23 cellular contexts compared by ENCODE assay signal in genomic region chr3:139456391-139456790, GRCh38. TPM values are rescaled to one million over a fixed set of nuclear protein-coding genes. Genes with fewer than 3 reads are reported as not detected.
DNase-seq lines count a peak whose midpoint lies in the region; ATAC-seq, FAIRE-seq and TF ChIP-seq lines count a peak whose summit lies in the region.
"Had no signal": no experiment of that assay in that cellular context is flagged by ENCODE, and none has a peak within 500 bp of the region (broad histone marks: within the 10 kb centered on the region; RNA-seq: fewer than 3 reads in every experiment).

No MANE protein-coding gene starts in this region.

- 76 to 87% (median 79%) methylated on average over 4 of the region's 4 CpGs for WGBS in small intestine, 3 donors

- H3K36me3 Mint-ChIP-seq in GM23338 (ENCODE audit: low read depth), result no peaks in the 10 kb centered on the region
- no peaks in the 10 kb centered on the region for H3K36me3 Mint-ChIP-seq in activated naive CD4-positive, alpha-beta T cell treated with anti-CD3 and anti-CD28 coated beads for 36 hours (ENCODE audit: low read depth)
- H3K36me3 Mint-ChIP-seq: CD14-positive monocyte; CD8-positive, alpha-beta memory T cell had no signal

- ATAC-seq in GM23338 (no peak), PC-3 (peak; percentile 26; the same call in 1 of the 2 replicates)
- ATAC-seq in stimulated activated naive CD8-positive, alpha-beta T cell treated with anti-CD3 and anti-CD28 coated beads, Interleukin-15, amount 100 ng/mL, for 72 hours, result no peak

- intact Hi-C loops in PC-3 (cut with micrococcal nuclease), result no loop called here
- intact Hi-C loops in activated naive CD4-positive, alpha-beta T cell treated with anti-CD3 and anti-CD28 coated beads for 36 hours (cut with micrococcal nuclease), result no loop called here

- H3K27ac ChIP-seq in GM23338 (ENCODE audit: low read depth) (no peak overlapping the region), PC-3 (ENCODE audit: low read length) (no peak overlapping the region), epithelial cell of prostate (peak overlapping the region; percentile 25), small intestine (ENCODE audit: low read depth in 1 of 2, low read length in 1 of 2) (no peak overlapping the region)
- H3K27ac ChIP-seq: A549; BLaER1 treated with 17β-estradiol and CSF1 and Interleukin-3, amounts not matched to agents 10 nM and 100 nM had no signal

- DNase-seq in GM23338 (ENCODE audit: low spot score) (no peak), PC-3 (no peak), epithelial cell of prostate (ENCODE audit: low read depth, low spot score) (no peak), small intestine (peak; percentile 1), NCI-H526 (lab: John Stamatoyannopoulos, UW) (no peak)
- DNase-seq in stimulated activated naive CD8-positive, alpha-beta T cell treated with anti-CD3 and anti-CD28 coated beads, Interleukin-15, amount 100 ng/mL, for 72 hours, result no peak
- no peak for DNase-seq in activated naive CD4-positive, alpha-beta T cell treated with anti-CD3 and anti-CD28 coated beads for 36 hours
- DNase-seq: 8988T; ACHN; AML-193; BE2C; CD4-positive, alpha-beta T cell; CD8-positive, alpha-beta memory T cell; DMS153; HCEC 1CT had no signal

- H3K9me3 Mint-ChIP-seq in GM23338, result no peaks in the 10 kb centered on the region
- no peaks in the 10 kb centered on the region for H3K9me3 Mint-ChIP-seq in stimulated activated naive CD8-positive, alpha-beta T cell treated with anti-CD3 and anti-CD28 coated beads, Interleukin-15, amount 100 ng/mL, for 72 hours
- H3K9me3 Mint-ChIP-seq in activated naive CD4-positive, alpha-beta T cell treated with anti-CD3 and anti-CD28 coated beads for 36 hours, result no peaks in the 10 kb centered on the region
- H3K9me3 Mint-ChIP-seq: CD4-positive, alpha-beta T cell had no signal

- no TSS peak for BruUV-seq in PC-3 (replicated peaks; lab: Mats Ljungman, UMichigan)

- TF ChIP-seq CTCF in GM23338 (conservative IDR thresholded peaks at IDR 0.05; ENCODE audit: low read depth in 2 of 2), result no peak
- TF ChIP-seq CTCF in PC-3 (conservative IDR thresholded peaks at IDR 0.05; ENCODE audit: low read depth, low read length), result no peak

- H3K4me3 Mint-ChIP-seq in GM23338, result no peak overlapping the region
- H3K4me3 Mint-ChIP-seq in stimulated activated naive CD8-positive, alpha-beta T cell treated with anti-CD3 and anti-CD28 coated beads, Interleukin-15, amount 100 ng/mL, for 72 hours, result no peak overlapping the region
- no peak overlapping the region for H3K4me3 Mint-ChIP-seq in activated naive CD4-positive, alpha-beta T cell treated with anti-CD3 and anti-CD28 coated beads for 36 hours
- H3K4me3 Mint-ChIP-seq: CD14-positive monocyte; CD4-positive, alpha-beta T cell; CD8-positive, alpha-beta memory T cell had no signal

- H3K79me2 ChIP-seq in GM23338 (replicated peaks; ENCODE audit: insufficient read depth) (no peaks in the 10 kb centered on the region), PC-3 (ENCODE audit: low read length) (no peaks in the 10 kb centered on the region)

- H2AFZ ChIP-seq in GM23338, result no peak overlapping the region
- no peak overlapping the region for H2AFZ ChIP-seq in PC-3 (ENCODE audit: low read length)

- H3K9me2 ChIP-seq in GM23338 (ENCODE audit: insufficient read depth) (peaks cover 3% of the 10 kb centered on the region; the same call in 1 of the 2 replicates), PC-3 (replicated peaks; ENCODE audit: low read length) (no peaks in the 10 kb centered on the region)

- H3K4me1 ChIP-seq in GM23338 (ENCODE audit: insufficient read depth) (peaks cover 34% of the 10 kb centered on the region), PC-3 (ENCODE audit: insufficient read depth, low read length) (peaks cover 10% of the 10 kb centered on the region; the same call in 1 of the 2 replicates), small intestine (ENCODE audit: control insufficient read depth in 2 of 2, insufficient read depth in 1 of 2, low read depth in 1 of 2, low read length in 1 of 2) (peaks cover 0 to 8% of the 10 kb centered on the region in 2 donors)
- H3K4me1 ChIP-seq: A549, BE2C had no signal

- H3K9ac ChIP-seq in PC-3 (ENCODE audit: low read length), result no peak overlapping the region
- H3K9ac ChIP-seq: BLaER1 treated with 17β-estradiol and CSF1 and Interleukin-3, amounts not matched to agents 10 nM and 100 nM had no signal

- H3K4me2 ChIP-seq in GM23338 (peak overlapping the region; percentile 29), PC-3 (ENCODE audit: low read length) (no peak overlapping the region)
- H3K4me2 ChIP-seq: A549; BLaER1 treated with 17β-estradiol and CSF1 and Interleukin-3, amounts not matched to agents 10 nM and 100 nM had no signal

- H3F3A ChIP-seq in GM23338 (replicated peaks; ENCODE audit: low read depth), result no peaks in the 10 kb centered on the region
- H3F3A ChIP-seq in PC-3 (ENCODE audit: low read length, unreplicated experiment), result no peaks in the 10 kb centered on the region

- H4K20me1 ChIP-seq in GM23338 (replicated peaks; ENCODE audit: insufficient read depth) (no peaks in the 10 kb centered on the region), PC-3 (ENCODE audit: low read length) (no peaks in the 10 kb centered on the region)
- H4K20me1 ChIP-seq: BLaER1 treated with 17β-estradiol and CSF1 and Interleukin-3, amounts not matched to agents 10 nM and 100 nM had no signal

- peaks cover 4% of the 10 kb centered on the region for H3K27me3 Mint-ChIP-seq in GM23338 (ENCODE audit: insufficient read depth, low read depth, poor library complexity)
- no peaks in the 10 kb centered on the region for H3K27me3 Mint-ChIP-seq in stimulated activated naive CD8-positive, alpha-beta T cell treated with anti-CD3 and anti-CD28 coated beads, Interleukin-15, amount 100 ng/mL, for 72 hours
- no peaks in the 10 kb centered on the region for H3K27me3 Mint-ChIP-seq in activated naive CD4-positive, alpha-beta T cell treated with anti-CD3 and anti-CD28 coated beads for 36 hours (ENCODE audit: low read depth)
- H3K27me3 Mint-ChIP-seq: CD4-positive, alpha-beta T cell had no signal

- CTCF ChIA-PET in PC-3 (lab: Charles Lee), result no interaction called here
- CTCF ChIA-PET in activated naive CD4-positive, alpha-beta T cell treated with anti-CD3 and anti-CD28 coated beads for 36 hours (lab: Charles Lee), result no interaction called here

- H3K4me1 Mint-ChIP-seq in GM23338, result peaks cover 2% of the 10 kb centered on the region; the same call in 2 of the 3 replicates
- H3K4me1 Mint-ChIP-seq in stimulated activated naive CD8-positive, alpha-beta T cell treated with anti-CD3 and anti-CD28 coated beads, Interleukin-15, amount 100 ng/mL, for 72 hours, result no peaks in the 10 kb centered on the region
- H3K4me1 Mint-ChIP-seq in activated naive CD4-positive, alpha-beta T cell treated with anti-CD3 and anti-CD28 coated beads for 36 hours (ENCODE audit: low read depth), result no peaks in the 10 kb centered on the region
- H3K4me1 Mint-ChIP-seq: CD14-positive monocyte; CD8-positive, alpha-beta memory T cell had no signal

- no peaks in the 10 kb centered on the region for H3K36me3 ChIP-seq in GM23338 (ENCODE audit: insufficient read depth)
- H3K36me3 ChIP-seq in PC-3 (ENCODE audit: low read depth, low read length), result no peaks in the 10 kb centered on the region
- peaks cover 0 to 37% of the 10 kb centered on the region in 2 donors for H3K36me3 ChIP-seq in small intestine (ENCODE audit: control insufficient read depth in 2 of 2, insufficient read depth in 2 of 2, low read length in 2 of 2)
- H3K36me3 ChIP-seq: BE2C; BLaER1 treated with 17β-estradiol and CSF1 and Interleukin-3, amounts not matched to agents 10 nM and 100 nM had no signal

- no peak overlapping the region for H3K27ac Mint-ChIP-seq in GM23338
- H3K27ac Mint-ChIP-seq in stimulated activated naive CD8-positive, alpha-beta T cell treated with anti-CD3 and anti-CD28 coated beads, Interleukin-15, amount 100 ng/mL, for 72 hours, result no peak overlapping the region
- no peak overlapping the region for H3K27ac Mint-ChIP-seq in activated naive CD4-positive, alpha-beta T cell treated with anti-CD3 and anti-CD28 coated beads for 36 hours
- H3K27ac Mint-ChIP-seq: CD14-positive monocyte; CD4-positive, alpha-beta T cell; CD8-positive, alpha-beta memory T cell had no signal

- no peak for FAIRE-seq in small intestine (lab: Jason Lieb, UNC)
- FAIRE-seq: A549, D721Med, G401.6, GM12892 had no signal

- POLR2A ChIA-PET in PC-3 (lab: Charles Lee; ENCODE audit: unreplicated experiment), result interaction anchor here (0.6 kb wide), 1 partner anchor 1486 kb away, joined by 8 read pairs; no protein-coding TSS in a partner anchor

- H3K9me3 ChIP-seq in PC-3 (ENCODE audit: low read length) (no peaks in the 10 kb centered on the region), small intestine (ENCODE audit: control insufficient read depth, low read depth) (no peaks in the 10 kb centered on the region)
- H3K9me3 ChIP-seq: A549; BE2C; BLaER1 treated with 17β-estradiol and CSF1 and Interleukin-3, amounts not matched to agents 10 nM and 100 nM had no signal

- H3K4me3 ChIP-seq in GM23338 (no peak overlapping the region), PC-3 (ENCODE audit: low read length) (no peak overlapping the region), small intestine (ENCODE audit: low read depth in 1 of 2, low read length in 2 of 2) (no peak overlapping the region)
- H3K4me3 ChIP-seq: A549; BLaER1 treated with 17β-estradiol and CSF1 and Interleukin-3, amounts not matched to agents 10 nM and 100 nM had no signal

- H3K27me3 ChIP-seq in GM23338 (ENCODE audit: insufficient read depth) (no peaks in the 10 kb centered on the region), PC-3 (ENCODE audit: low read length) (no peaks in the 10 kb centered on the region), small intestine (ENCODE audit: control insufficient read depth in 2 of 2, insufficient read depth in 2 of 2, low read length in 2 of 2) (no peaks in the 10 kb centered on the region)
- H3K27me3 ChIP-seq: BE2C; BLaER1 treated with 17β-estradiol and CSF1 and Interleukin-3, amounts not matched to agents 10 nM and 100 nM had no signal

RNA-seq across cellular contexts. Expression of gene RBP2, which starts 19.9 kb away (rescaled TPM):
- total RNA-seq in GM23338 (2014; rRNA removed; shearing (Covaris generic)), result not detected in 2 replicates
- not detected in 2 replicates for polyA plus RNA-seq in GM23338 (2016; fragmentation: Nextera tagmentation; extraction: Ambion mirVana)
- not detected in 2 replicates for total RNA-seq in PC-3 (2014; rRNA removed)
- polyA plus RNA-seq in small intestine, result over 10,000 TPM in 1 of 3 donors, 1,000 to 10,000 TPM in 2; 1,676 to 12,637 (median 5,876) TPM
- not detected for total RNA-seq in activated naive CD4-positive, alpha-beta T cell treated with anti-CD3 and anti-CD28 coated beads for 36 hours
- total RNA-seq: CD4-positive, alpha-beta T cell; CD8-positive, alpha-beta memory T cell; H1; H7 had no signal
- polyA plus RNA-seq: A549; CD14-positive monocyte; CD8-positive, alpha-beta memory T cell; H1 had no signal
